Comparison of ENCODE assay signal across 8 cellular contexts in the genomic region with DNA sequence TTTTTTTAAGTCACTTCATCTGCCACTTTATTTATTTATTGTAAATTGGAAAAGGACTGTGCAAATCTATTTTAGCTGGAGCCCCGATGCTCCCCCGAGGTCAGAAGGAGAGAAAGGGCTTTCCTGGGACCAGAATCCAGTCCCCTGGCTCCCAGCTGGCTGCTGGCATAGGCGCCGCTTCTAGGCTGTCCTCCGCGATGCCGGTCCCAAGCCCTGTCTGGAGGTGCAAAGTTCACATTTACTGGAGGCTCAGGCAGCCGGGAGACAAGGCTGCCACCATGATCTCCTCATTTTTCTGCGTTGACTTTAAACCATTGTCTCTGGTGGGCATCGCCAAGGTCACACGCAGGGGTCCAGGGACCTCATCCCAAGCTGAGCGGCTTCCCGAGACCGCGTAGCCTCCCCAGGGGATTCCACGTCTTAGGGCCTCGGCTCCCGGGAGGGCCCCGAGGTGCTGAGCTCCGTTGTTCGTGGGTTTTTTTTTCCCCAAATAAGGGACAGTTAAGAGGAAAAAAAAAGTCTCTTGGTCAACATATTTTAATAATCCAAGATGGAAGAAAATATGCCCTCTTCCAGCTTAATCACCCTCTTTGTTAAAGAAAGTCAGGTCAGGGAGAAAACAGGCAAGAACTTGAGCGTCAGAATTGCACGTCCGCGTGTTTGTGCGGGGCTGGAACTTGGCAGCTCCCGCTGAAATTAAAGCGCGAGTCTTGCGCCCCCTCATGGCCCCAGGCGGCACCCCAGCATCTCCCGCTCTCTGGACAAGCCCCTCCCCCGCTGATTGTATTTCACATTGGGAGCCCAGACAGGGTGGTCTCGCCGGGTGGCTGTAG. TPM values are rescaled to one million over a fixed set of nuclear protein-coding genes. Genes with fewer than 3 reads are reported as not detected.
DNase-seq lines count a peak whose midpoint lies in the region; ATAC-seq and TF ChIP-seq lines count a peak whose summit lies in the region.

No MANE protein-coding gene starts in this region.

- no peak for TF ChIP-seq POLR2A in tibial nerve (IDR thresholded peaks at IDR 0.05)
- no peak for TF ChIP-seq POLR2A in prostate gland (IDR thresholded peaks at IDR 0.05)

- CTCF ChIA-PET in CD8-positive, alpha-beta T cell (lab: Charles Lee), result interaction anchor here (0.6 to 2.5 kb wide), 14 partner anchors 10 to 283 kb away, joined by 3 to 8 read pairs (median 4); no protein-coding TSS in a partner anchor
- CTCF ChIA-PET in activated CD4-positive, alpha-beta T cell treated with anti-CD3 and anti-CD28 coated beads for 36 hours (lab: Charles Lee), result interaction anchor here (0.6 to 2.3 kb wide), 21 partner anchors 9 to 317 kb away, joined by 3 to 13 read pairs (median 4); no protein-coding TSS in a partner anchor

- peak; percentile 62 for ATAC-seq in CD8-positive, alpha-beta T cell
- ATAC-seq in HG02678 (IDR thresholded peaks at IDR 0.05; ENCODE audit: unreplicated experiment), result peak; percentile 55
- peak; percentile 86 for ATAC-seq in activated CD4-positive, alpha-beta T cell treated with anti-CD3 and anti-CD28 coated beads for 36 hours
- peak; percentile 45 for ATAC-seq in effector memory CD8-positive, alpha-beta T cell (replicated peaks)
- peak; percentile 84 for ATAC-seq in mucosa of descending colon
- no peak for ATAC-seq in HG02973 (IDR thresholded peaks at IDR 0.05; ENCODE audit: unreplicated experiment)

- TF ChIP-seq CTCF in CD8-positive, alpha-beta T cell (IDR thresholded peaks at IDR 0.05), result peak; percentile 28
- TF ChIP-seq CTCF in mucosa of descending colon (IDR thresholded peaks at IDR 0.05) (peak; percentile 43), tibial nerve (IDR thresholded peaks at IDR 0.05) (peak; percentile 54 to 78 (median 74)), prostate gland (IDR thresholded peaks at IDR 0.05) (no peak)

- WGBS in tibial nerve, 2 donors, result 32 to 43% methylated on average over 31 to 35 of the region's 35 CpGs
- WGBS in prostate gland, result 48% methylated on average over 35 of the region's 35 CpGs

- peaks cover 3% of the 10 kb centered on the region for H3K4me1 Mint-ChIP-seq in CD8-positive, alpha-beta T cell (ENCODE audit: low read depth)
- peaks cover 5% of the 10 kb centered on the region for H3K4me1 Mint-ChIP-seq in activated CD4-positive, alpha-beta T cell treated with anti-CD3 and anti-CD28 coated beads for 36 hours
- H3K4me1 Mint-ChIP-seq in effector memory CD8-positive, alpha-beta T cell (ENCODE audit: low read depth in 2 of 2), result peaks cover 3 to 5% of the 10 kb centered on the region in 2 donors

- no peak overlapping the region for H3K27ac ChIP-seq in CD8-positive, alpha-beta T cell (ENCODE audit: low read depth, low read length)
- H3K27ac ChIP-seq in tibial nerve (peak overlapping the region in 1 of 4 donors; percentile 34), prostate gland (no peak overlapping the region)

- H3K36me3 ChIP-seq in CD8-positive, alpha-beta T cell (ENCODE audit: insufficient read depth, low read length), result no peaks in the 10 kb centered on the region
- H3K36me3 ChIP-seq in mucosa of descending colon (ENCODE audit: low read depth) (no peaks in the 10 kb centered on the region), tibial nerve (no peaks in the 10 kb centered on the region), prostate gland (no peaks in the 10 kb centered on the region)

- H3K27me3 Mint-ChIP-seq in CD8-positive, alpha-beta T cell (ENCODE audit: low read depth), result peaks cover 15% of the 10 kb centered on the region
- H3K27me3 Mint-ChIP-seq in activated CD4-positive, alpha-beta T cell treated with anti-CD3 and anti-CD28 coated beads for 36 hours, result peaks cover 9% of the 10 kb centered on the region
- H3K27me3 Mint-ChIP-seq in effector memory CD8-positive, alpha-beta T cell, result peaks cover 7 to 61% of the 10 kb centered on the region in 2 donors

- H3K9me3 Mint-ChIP-seq in CD8-positive, alpha-beta T cell, result no peaks in the 10 kb centered on the region
- no peaks in the 10 kb centered on the region for H3K9me3 Mint-ChIP-seq in activated CD4-positive, alpha-beta T cell treated with anti-CD3 and anti-CD28 coated beads for 36 hours (ENCODE audit: low read depth)
- no peaks in the 10 kb centered on the region for H3K9me3 Mint-ChIP-seq in effector memory CD8-positive, alpha-beta T cell

- no peaks in the 10 kb centered on the region for H3K36me3 Mint-ChIP-seq in CD8-positive, alpha-beta T cell
- H3K36me3 Mint-ChIP-seq in activated CD4-positive, alpha-beta T cell treated with anti-CD3 and anti-CD28 coated beads for 36 hours (ENCODE audit: low read depth), result no peaks in the 10 kb centered on the region
- H3K36me3 Mint-ChIP-seq in effector memory CD8-positive, alpha-beta T cell (ENCODE audit: insufficient read depth), result no peaks in the 10 kb centered on the region

- no peaks in the 10 kb centered on the region for H3K27me3 ChIP-seq in CD8-positive, alpha-beta T cell (ENCODE audit: insufficient read depth, low read length)
- no peaks in the 10 kb centered on the region for H3K27me3 ChIP-seq in tibial nerve
- no peaks in the 10 kb centered on the region for H3K27me3 ChIP-seq in prostate gland (replicated peaks; ENCODE audit: insufficient read depth)

- no peak for TF ChIP-seq EP300 in tibial nerve (IDR thresholded peaks at IDR 0.05)

- intact Hi-C loops in CD8-positive, alpha-beta T cell (cut with DNase I, micrococcal nuclease), result loop anchor here in 1 of 2 experiments (5.0 kb wide), 1 partner anchor 109 kb away; no protein-coding TSS in a partner anchor
- intact Hi-C loops in activated CD4-positive, alpha-beta T cell treated with anti-CD3 and anti-CD28 coated beads for 36 hours (cut with DNase I, micrococcal nuclease), result loop anchor here in 1 of 2 experiments (5.0 kb wide), 1 partner anchor 109 kb away; no protein-coding TSS in a partner anchor
- intact Hi-C loops in mucosa of descending colon (cut with DNase I, micrococcal nuclease), result no loop called here
- intact Hi-C loops in prostate gland (cut with DNase I), result no loop called here

- peak in 5 of 7 experiments; percentile 11 to 60 (median 40) for DNase-seq in CD8-positive, alpha-beta T cell
- DNase-seq in activated CD4-positive, alpha-beta T cell treated with anti-CD3 and anti-CD28 coated beads for 36 hours, result peak; percentile 80
- peak; percentile 10 to 34 (median 13) for DNase-seq in effector memory CD8-positive, alpha-beta T cell
- DNase-seq in mucosa of descending colon (peak; percentile 41 to 67 (median 67)), tibial nerve (ENCODE audit: low spot score in 2 of 2) (peak; percentile 21 to 30), prostate gland (ENCODE audit: low spot score) (no peak)

- H3K4me3 Mint-ChIP-seq in CD8-positive, alpha-beta T cell, result no peak overlapping the region
- H3K4me3 Mint-ChIP-seq in activated CD4-positive, alpha-beta T cell treated with anti-CD3 and anti-CD28 coated beads for 36 hours, result no peak overlapping the region
- no peak overlapping the region for H3K4me3 Mint-ChIP-seq in effector memory CD8-positive, alpha-beta T cell

- H3K4me3 ChIP-seq in CD8-positive, alpha-beta T cell (ENCODE audit: low read depth, low read length), result no peak overlapping the region
- H3K4me3 ChIP-seq in mucosa of descending colon (no peak overlapping the region), tibial nerve (no peak overlapping the region), prostate gland (no peak overlapping the region)

- H3K9me3 ChIP-seq in CD8-positive, alpha-beta T cell (ENCODE audit: low read length), result no peaks in the 10 kb centered on the region
- no peaks in the 10 kb centered on the region for H3K9me3 ChIP-seq in mucosa of descending colon
- peaks cover 0 to 3% (median 0%) of the 10 kb centered on the region in 4 donors for H3K9me3 ChIP-seq in tibial nerve
- H3K9me3 ChIP-seq in prostate gland, result no peaks in the 10 kb centered on the region

- H3K27ac Mint-ChIP-seq in CD8-positive, alpha-beta T cell, result no peak overlapping the region
- H3K27ac Mint-ChIP-seq in activated CD4-positive, alpha-beta T cell treated with anti-CD3 and anti-CD28 coated beads for 36 hours, result no peak overlapping the region
- H3K27ac Mint-ChIP-seq in effector memory CD8-positive, alpha-beta T cell, result no peak overlapping the region

- no peaks in the 10 kb centered on the region for H3K4me1 ChIP-seq in CD8-positive, alpha-beta T cell (ENCODE audit: insufficient read depth, low read length)
- no peaks in the 10 kb centered on the region for H3K4me1 ChIP-seq in mucosa of descending colon (ENCODE audit: low read depth)
- peaks cover 0 to 9% (median 0%) of the 10 kb centered on the region in 4 donors for H3K4me1 ChIP-seq in tibial nerve
- H3K4me1 ChIP-seq in prostate gland (replicated peaks), result no peaks in the 10 kb centered on the region

- POLR2A ChIA-PET in CD8-positive, alpha-beta T cell (lab: Charles Lee), result no interaction called here
- POLR2A ChIA-PET in activated CD4-positive, alpha-beta T cell treated with anti-CD3 and anti-CD28 coated beads for 36 hours (lab: Charles Lee), result interaction anchor here (1.0 kb wide), 1 partner anchor 103 kb away, joined by 3 read pairs; no protein-coding TSS in a partner anchor

RNA-seq across cellular contexts. Expression of gene RGR, which starts 11.9 kb away (rescaled TPM):
- not detected for total RNA-seq in CD8-positive, alpha-beta T cell
- total RNA-seq in activated CD4-positive, alpha-beta T cell treated with anti-CD3 and anti-CD28 coated beads for 36 hours, result not detected
- total RNA-seq in mucosa of descending colon (not detected), tibial nerve (under 1 TPM in 1 of 4 donors, not detected in 3; 0.42 TPM), prostate gland (not detected)

RNA-seq across cellular contexts. Expression of gene LRIT1, which starts 15.4 kb away (rescaled TPM):
- total RNA-seq in CD8-positive, alpha-beta T cell, result not detected
- not detected for total RNA-seq in activated CD4-positive, alpha-beta T cell treated with anti-CD3 and anti-CD28 coated beads for 36 hours
- not detected for total RNA-seq in mucosa of descending colon
- total RNA-seq in tibial nerve, result not detected
- 1 to 10 TPM in 1 of 2 donors, not detected in 1; 1.1 TPM for total RNA-seq in prostate gland

RNA-seq across cellular contexts. Expression of gene LRIT2, which starts 31.4 kb away (rescaled TPM):
- not detected for total RNA-seq in CD8-positive, alpha-beta T cell
- total RNA-seq in activated CD4-positive, alpha-beta T cell treated with anti-CD3 and anti-CD28 coated beads for 36 hours, result not detected
- total RNA-seq in mucosa of descending colon (not detected), tibial nerve (not detected), prostate gland (not detected)

Comparison
In these comparisons a context has a peak if more than half of its experiments do, and no peak if none do; other contexts are left out.
1. CTCF ChIP-seq: peak in CD8-positive, alpha-beta T cell (single experiment), mucosa of descending colon (single experiment) and tibial nerve (5 of 5); none in prostate gland (0 of 4).